21 cellular contexts compared by ENCODE assay signal in the genomic region with DNA sequence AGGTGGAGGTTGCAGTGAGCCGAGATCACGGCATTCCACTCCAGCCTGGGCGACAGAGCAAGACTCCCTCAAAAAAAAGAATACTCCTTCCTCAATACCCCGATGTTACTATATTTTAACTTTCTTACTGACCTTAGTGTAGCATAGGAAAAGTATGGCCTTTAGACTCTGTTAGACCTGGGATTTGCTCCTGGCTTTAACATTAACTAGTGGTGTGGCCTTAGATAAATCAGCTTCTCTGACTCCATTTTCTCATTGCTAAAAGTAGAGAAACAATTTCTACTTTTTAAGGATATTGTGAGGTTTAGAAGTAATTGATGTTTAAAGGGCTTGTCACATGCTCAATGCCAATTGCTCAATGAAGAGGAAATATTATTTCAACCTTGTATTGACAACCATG. TPM values are rescaled to one million over a fixed set of nuclear protein-coding genes. Genes with fewer than 3 reads are reported as not detected.
DNase-seq lines count a peak whose midpoint lies in the region; ATAC-seq, FAIRE-seq and TF ChIP-seq lines count a peak whose summit lies in the region.
"Had no signal": no experiment of that assay in that cellular context is flagged by ENCODE, and none has a peak within 500 bp of the region (broad histone marks: within the 10 kb centered on the region; RNA-seq: fewer than 3 reads in every experiment).

No MANE protein-coding gene starts in this region.

- intact Hi-C loops in endothelial cell of umbilical vein (cut with micrococcal nuclease) (no loop called here), right lobe of liver (cut with DNase I) (no loop called here)
- intact Hi-C loops in CD4-positive, alpha-beta memory T cell (cut with micrococcal nuclease), result no loop called here

- H3K23ac ChIP-seq in mesenchymal stem cell (ENCODE audit: low read length in 2 of 2), result no peak overlapping the region

- H2AFZ ChIP-seq in endothelial cell of umbilical vein (ENCODE audit: low read depth, low read length) (no peak overlapping the region), mesenchymal stem cell (ENCODE audit: low read depth, low read length) (no peak overlapping the region)
- H2AFZ ChIP-seq: GM23248 had no signal

- no peak overlapping the region for H2AK5ac ChIP-seq in mesenchymal stem cell (ENCODE audit: low read length, severe bottlenecking)

- peaks cover 0 to 2% of the 10 kb centered on the region in 2 experiments for H3K27me3 ChIP-seq in endothelial cell of umbilical vein (ENCODE audit: control insufficient read depth in 2 of 2, insufficient read depth in 2 of 2, low read length in 2 of 2)
- no peaks in the 10 kb centered on the region for H3K27me3 ChIP-seq in right lobe of liver
- no peaks in the 10 kb centered on the region for H3K27me3 ChIP-seq in CD4-positive, alpha-beta memory T cell (ENCODE audit: insufficient read depth, low read length)
- no peaks in the 10 kb centered on the region for H3K27me3 ChIP-seq in mesenchymal stem cell (ENCODE audit: control insufficient read depth in 1 of 2, insufficient read depth in 1 of 2, low read length in 2 of 2)

- TF ChIP-seq POLR2A in H54 (IDR thresholded peaks at IDR 0.05; ENCODE audit: low read depth, low read length), result no peak
- no peak for TF ChIP-seq POLR2A in endothelial cell of umbilical vein (IDR thresholded peaks at IDR 0.05; ENCODE audit: low read depth, low read length)
- no peak for TF ChIP-seq POLR2A in right lobe of liver (IDR thresholded peaks at IDR 0.05)

- dilution Hi-C loops in endothelial cell of umbilical vein (cut with MboI; ENCODE audit: extremely low pct_ligation_motif_present, low sequenced_read_pairs), result no loop called here

- H3K4me2 ChIP-seq in endothelial cell of umbilical vein (ENCODE audit: insufficient read depth, low read length) (no peak overlapping the region), mesenchymal stem cell (ENCODE audit: low read length, poor library complexity, severe bottlenecking) (no peak overlapping the region)

- no peak for DNase-seq in H54 (ENCODE audit: insufficient read length, low spot score)
- no peak for DNase-seq in endothelial cell of umbilical vein (ENCODE audit: low read depth, low spot score)
- DNase-seq in left lobe of liver (ENCODE audit: low spot score), result no peak
- DNase-seq in right lobe of liver, result no peak
- no peak for DNase-seq in CD4-positive, alpha-beta memory T cell
- DNase-seq in mesenchymal stem cell, result no peak
- no peak for DNase-seq in SK-N-DZ (ENCODE audit: low spot score)
- DNase-seq: C1 segment of cervical spinal cord; CD4-positive, CD25-positive, alpha-beta regulatory T cell; COR-L47; DMS153; DND-41; GM23248; H9 had no signal

- H3K4me1 Mint-ChIP-seq in CD4-positive, alpha-beta memory T cell, result no peaks in the 10 kb centered on the region

- H3K9me3 Mint-ChIP-seq in CD4-positive, alpha-beta memory T cell, result no peaks in the 10 kb centered on the region
- H3K9me3 Mint-ChIP-seq: CD4-positive, CD25-positive, alpha-beta regulatory T cell; H9 had no signal

- ATAC-seq in left lobe of liver, result peak; percentile 73
- peak; percentile 49 to 73 (median 70) for ATAC-seq in right lobe of liver
- ATAC-seq in GM21737 (IDR thresholded peaks at IDR 0.05; ENCODE audit: unreplicated experiment), result no peak
- ATAC-seq: HCT116 had no signal

- no peaks in the 10 kb centered on the region for H3K9me1 ChIP-seq in endothelial cell of umbilical vein (replicated peaks; ENCODE audit: control insufficient read depth, extremely low read depth, insufficient read depth, low read length)

- no peak overlapping the region for H3K18ac ChIP-seq in mesenchymal stem cell (ENCODE audit: low read depth in 1 of 2, low read length in 2 of 2)

- CTCF ChIA-PET in endothelial cell of umbilical vein (lab: Charles Lee), result no interaction called here
- CTCF ChIA-PET in CD4-positive, alpha-beta memory T cell (lab: Charles Lee; ENCODE audit: partially characterized antibody), result no interaction called here

- H3K36me3 ChIP-seq in endothelial cell of umbilical vein (ENCODE audit: control insufficient read depth in 2 of 2, extremely low read depth in 1 of 2, insufficient read depth in 2 of 2, low read length in 2 of 2) (no peaks in the 10 kb centered on the region), right lobe of liver (no peaks in the 10 kb centered on the region), mesenchymal stem cell (ENCODE audit: control insufficient read depth in 1 of 2, insufficient read depth in 2 of 2, low read depth in 1 of 2, low read length in 2 of 2) (no peaks in the 10 kb centered on the region)
- H3K36me3 ChIP-seq in CD4-positive, alpha-beta memory T cell (ENCODE audit: insufficient read depth, low read length), result no peaks in the 10 kb centered on the region

- H3K4me3 ChIP-seq in endothelial cell of umbilical vein (replicated peaks in 1 of 3; ENCODE audit: insufficient read depth in 1 of 3, low read depth in 1 of 3, low read length in 3 of 3) (no peak overlapping the region), right lobe of liver (no peak overlapping the region), mesenchymal stem cell (ENCODE audit: insufficient read depth in 1 of 2, low read depth in 1 of 2, low read length in 2 of 2) (no peak overlapping the region)
- no peak overlapping the region for H3K4me3 ChIP-seq in CD4-positive, alpha-beta memory T cell (ENCODE audit: low read length in 2 of 2)
- H3K4me3 ChIP-seq: GM23248 had no signal

- no peak overlapping the region for H4K8ac ChIP-seq in mesenchymal stem cell (ENCODE audit: low read length)

- H3K9ac ChIP-seq in endothelial cell of umbilical vein (replicated peaks; ENCODE audit: extremely low read depth, insufficient read depth, low read length) (no peak overlapping the region), mesenchymal stem cell (ENCODE audit: low read length) (no peak overlapping the region)
- H3K9ac ChIP-seq: GM23248 had no signal

- FAIRE-seq in H54 (lab: Jason Lieb, UNC) (peak; percentile 50), endothelial cell of umbilical vein (lab: Jason Lieb, UNC) (peak; percentile 35)
- FAIRE-seq: G401.6, GM12892, H1 had no signal

- H3K79me1 ChIP-seq in mesenchymal stem cell (replicated peaks; ENCODE audit: low read length, poor library complexity, severe bottlenecking), result no peaks in the 10 kb centered on the region

- no CpG with 5 or more reads among the region's 4 CpGs for WGBS in right lobe of liver (ENCODE audit: insufficient coverage, low coverage, low lambda C conversion rate, missing lambda C conversion rate)
- no CpG with 5 or more reads among the region's 4 CpGs for whole genome bisulfite sequencing in mesenchymal stem cell

- H3K4me3 Mint-ChIP-seq in CD4-positive, alpha-beta memory T cell, result no peak overlapping the region
- H3K4me3 Mint-ChIP-seq: CD4-positive, CD25-positive, alpha-beta regulatory T cell; H9 had no signal

- no peaks in the 10 kb centered on the region for H3K79me2 ChIP-seq in endothelial cell of umbilical vein (ENCODE audit: control insufficient read depth, insufficient read depth, low read length)

- H3K27me3 Mint-ChIP-seq in CD4-positive, alpha-beta memory T cell, result peaks cover 4 to 7% of the 10 kb centered on the region in 2 donors

- H3K4me1 ChIP-seq in endothelial cell of umbilical vein (ENCODE audit: control insufficient read depth, extremely low read depth, insufficient read depth, low read length) (no peaks in the 10 kb centered on the region), right lobe of liver (peaks cover 0 to 31% (median 9%) of the 10 kb centered on the region in 4 donors), mesenchymal stem cell (ENCODE audit: control insufficient read depth, insufficient read depth, low read depth, low read length) (no peaks in the 10 kb centered on the region)
- H3K4me1 ChIP-seq in CD4-positive, alpha-beta memory T cell (ENCODE audit: insufficient read depth, low read length), result no peaks in the 10 kb centered on the region

- no peak overlapping the region for H3K27ac Mint-ChIP-seq in CD4-positive, alpha-beta memory T cell
- H3K27ac Mint-ChIP-seq: CD4-positive, CD25-positive, alpha-beta regulatory T cell; H9 had no signal

- no peak overlapping the region for H3K4ac ChIP-seq in mesenchymal stem cell (ENCODE audit: low read depth in 1 of 2, low read length in 2 of 2)

- no peak overlapping the region for H3K14ac ChIP-seq in mesenchymal stem cell (ENCODE audit: low read length in 2 of 2)

- no peaks in the 10 kb centered on the region for H4K20me1 ChIP-seq in endothelial cell of umbilical vein (replicated peaks; ENCODE audit: control insufficient read depth, extremely low read depth, insufficient read depth, low read length)

- H3K27ac ChIP-seq in endothelial cell of umbilical vein (ENCODE audit: insufficient read depth, low read depth, low read length) (no peak overlapping the region), right lobe of liver (peak overlapping the region in 2 of 3 donors; percentile 13 to 24), mesenchymal stem cell (ENCODE audit: low read length, poor library complexity, severe bottlenecking) (no peak overlapping the region)
- H3K27ac ChIP-seq in CD4-positive, alpha-beta memory T cell (ENCODE audit: low read depth, low read length), result no peak overlapping the region
- H3K27ac ChIP-seq: GM23248 had no signal

- POLR2A ChIA-PET in endothelial cell of umbilical vein (lab: Charles Lee), result no interaction called here
- POLR2A ChIA-PET in CD4-positive, alpha-beta memory T cell (lab: Charles Lee; ENCODE audit: partially characterized antibody), result no interaction called here

- TF ChIP-seq CTCF in endothelial cell of umbilical vein (IDR thresholded peaks at IDR 0.05; ENCODE audit: extremely low read depth in 1 of 2, insufficient read depth in 1 of 2, low read depth in 1 of 2, low read length in 2 of 2) (no peak), right lobe of liver (IDR thresholded peaks at IDR 0.05) (no peak)

- no peaks in the 10 kb centered on the region for H3K36me3 Mint-ChIP-seq in CD4-positive, alpha-beta memory T cell
- H3K36me3 Mint-ChIP-seq: CD4-positive, CD25-positive, alpha-beta regulatory T cell had no signal

- H4K91ac ChIP-seq in mesenchymal stem cell (ENCODE audit: low read length), result no peak overlapping the region

- H3K9me3 ChIP-seq in endothelial cell of umbilical vein (replicated peaks; ENCODE audit: control insufficient read depth, insufficient read depth, low read length) (no peaks in the 10 kb centered on the region), right lobe of liver (no peaks in the 10 kb centered on the region), mesenchymal stem cell (ENCODE audit: control insufficient read depth, low read length) (no peaks in the 10 kb centered on the region)
- no peaks in the 10 kb centered on the region for H3K9me3 ChIP-seq in CD4-positive, alpha-beta memory T cell (ENCODE audit: control insufficient read depth in 1 of 2, low read length in 2 of 2)

- no peak overlapping the region for H2BK120ac ChIP-seq in mesenchymal stem cell (ENCODE audit: low read depth, low read length)

- no peak overlapping the region for H2BK12ac ChIP-seq in mesenchymal stem cell (ENCODE audit: low read length in 2 of 2)

- H2BK15ac ChIP-seq in mesenchymal stem cell (ENCODE audit: low read depth, poor library complexity, severe bottlenecking), result no peak overlapping the region

- no TSS peak for BruUV-seq in endothelial cell of umbilical vein (replicated peaks; lab: Mats Ljungman, UMichigan)

- H2BK5ac ChIP-seq in mesenchymal stem cell (ENCODE audit: low read depth, low read length, poor library complexity, severe bottlenecking), result no peak overlapping the region

RNA-seq across cellular contexts. Expression of a gene that starts 7.6 kb away (rescaled TPM):
- total RNA-seq in endothelial cell of umbilical vein, result 8.7 and 9.2 TPM in 2 replicates
- 3.4 and 4.3 TPM in 2 replicates for polyA plus RNA-seq in endothelial cell of umbilical vein
- 5.1 and 6.4 TPM in 2 replicates for polyA plus RNA-seq in endothelial cell of umbilical vein (2011; cell fraction: cytosol; rRNA removed)
- polyA plus RNA-seq in endothelial cell of umbilical vein (2011; cell fraction: nucleus; rRNA removed), result 7.1 and 9.7 TPM in 2 replicates
- 3.1 and 4.0 TPM in 2 replicates for polyA plus RNA-seq in endothelial cell of umbilical vein (2012)
- 17.1 and 22.2 TPM in 2 replicates for polyA minus RNA-seq in endothelial cell of umbilical vein
- 10.3 TPM for polyA minus RNA-seq in endothelial cell of umbilical vein (2011; cell fraction: cytosol; rRNA and poly(A)+ RNA removed)
- polyA minus RNA-seq in endothelial cell of umbilical vein (2011; cell fraction: nucleus; rRNA and poly(A)+ RNA removed), result 20.5 and 43.4 TPM in 2 replicates
- 52.6 TPM for total RNA-seq in left lobe of liver
- 100 to 1,000 TPM in 1 of 6 experiments, 10 to 100 TPM in 5; 44.6 to 142 (median 60.5) TPM for total RNA-seq in right lobe of liver
- total RNA-seq in CD4-positive, alpha-beta memory T cell, result 10 to 100 TPM; 11.0 to 14.6 TPM
- polyA plus RNA-seq in CD4-positive, alpha-beta memory T cell, result 1 to 10 TPM; 4.1 to 5.4 TPM
- 25.7 TPM for polyA plus RNA-seq in mesenchymal stem cell (2013, experiment 1 of 2)
- polyA plus RNA-seq in mesenchymal stem cell (2013, experiment 2 of 2), result 25.3 TPM
- polyA plus RNA-seq in SK-N-DZ (2014; cell fraction: cytosol; rRNA removed), result 0.27 TPM in 1 of 2 replicates, not detected in the other
- 0.07 and 0.13 TPM in 2 replicates for polyA plus RNA-seq in SK-N-DZ (2014; cell fraction: nucleus; rRNA removed)

RNA-seq across cellular contexts. Expression of a gene that starts 56.6 kb away (rescaled TPM):
- total RNA-seq in endothelial cell of umbilical vein, result not detected in 2 replicates
- polyA plus RNA-seq in endothelial cell of umbilical vein, result not detected in 2 replicates
- polyA plus RNA-seq in endothelial cell of umbilical vein (2011; cell fraction: cytosol; rRNA removed), result not detected in 2 replicates
- not detected in 2 replicates for polyA plus RNA-seq in endothelial cell of umbilical vein (2011; cell fraction: nucleus; rRNA removed)
- not detected in 2 replicates for polyA plus RNA-seq in endothelial cell of umbilical vein (2012)
- polyA minus RNA-seq in endothelial cell of umbilical vein, result not detected in 2 replicates
- polyA minus RNA-seq in endothelial cell of umbilical vein (2011; cell fraction: cytosol; rRNA and poly(A)+ RNA removed), result not detected
- polyA minus RNA-seq in endothelial cell of umbilical vein (2011; cell fraction: nucleus; rRNA and poly(A)+ RNA removed), result not detected in 2 replicates
- total RNA-seq in left lobe of liver, result not detected
- total RNA-seq in right lobe of liver, result not detected
- not detected for total RNA-seq in CD4-positive, alpha-beta memory T cell
- polyA plus RNA-seq in CD4-positive, alpha-beta memory T cell, result not detected
- polyA plus RNA-seq in mesenchymal stem cell (2013, experiment 1 of 2), result not detected
- polyA plus RNA-seq in mesenchymal stem cell (2013, experiment 2 of 2), result not detected
- polyA plus RNA-seq in SK-N-DZ (2014; cell fraction: cytosol; rRNA removed), result not detected in 2 replicates
- 0.45 TPM in 1 of 2 replicates, not detected in the other for polyA plus RNA-seq in SK-N-DZ (2014; cell fraction: nucleus; rRNA removed)
- total RNA-seq: A673; CD4-positive, CD25-positive, alpha-beta regulatory T cell; GM23248; H1; H9 had no signal
- polyA plus RNA-seq: BJ; CD4-positive, CD25-positive, alpha-beta regulatory T cell; GM23248; H1 had no signal

Comparison
In these comparisons a context has a peak if more than half of its experiments do, and no peak if none do; other contexts are left out.
1. H3K27ac ChIP-seq: peak in right lobe of liver (2 of 3); none in endothelial cell of umbilical vein (single experiment), CD4-positive, alpha-beta memory T cell (single experiment) and mesenchymal stem cell (single experiment).